ENCODE assay signal across 8 cellular contexts in the genomic region with DNA sequence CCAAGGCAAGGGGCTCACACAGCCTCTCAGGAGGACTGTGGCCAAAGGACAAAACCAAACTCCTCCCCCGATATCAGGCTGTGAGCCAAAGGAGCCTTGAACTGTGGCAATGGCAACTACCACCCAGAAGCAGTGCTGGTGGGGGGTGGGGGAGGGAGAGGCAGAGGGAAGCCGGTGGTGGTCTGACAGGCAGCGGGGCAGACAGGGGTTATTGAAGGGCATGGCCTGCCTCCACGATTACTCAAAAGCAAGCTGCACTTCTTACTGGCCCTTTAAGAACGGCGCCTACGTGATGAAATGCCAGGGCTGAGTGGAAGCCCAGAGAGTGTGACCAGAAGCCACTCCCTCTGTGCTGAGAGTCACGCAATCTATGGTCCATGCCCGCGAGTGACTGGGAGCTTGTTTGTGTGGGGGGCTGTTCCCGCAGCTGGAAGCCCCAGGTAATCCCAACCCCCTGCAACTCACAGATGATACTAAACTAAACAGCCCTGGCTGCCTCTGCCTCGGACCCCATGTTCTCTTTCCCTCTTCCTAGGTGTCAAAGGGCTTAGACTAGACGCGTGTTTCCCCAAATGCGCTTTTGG.
DNase-seq lines count a peak whose midpoint lies in the region; ATAC-seq and TF ChIP-seq lines count a peak whose summit lies in the region.

No MANE protein-coding gene starts in this region.

- no peaks in the 10 kb centered on the region for H4K20me1 ChIP-seq in hepatocyte (ENCODE audit: insufficient read depth, poor library complexity, severe bottlenecking)

- no peaks in the 10 kb centered on the region for H3K9me2 ChIP-seq in hepatocyte (replicated peaks; ENCODE audit: insufficient read depth)

- H3K9me3 ChIP-seq in hepatocyte (ENCODE audit: low read depth), result no peaks in the 10 kb centered on the region
- no peaks in the 10 kb centered on the region for H3K9me3 ChIP-seq in thyroid gland

- H3K4me1 ChIP-seq in hepatocyte (ENCODE audit: insufficient read depth) (no peaks in the 10 kb centered on the region), thyroid gland (peaks cover 4 to 5% of the 10 kb centered on the region in 2 donors)

- WGBS in hepatocyte (ENCODE audit: low lambda C conversion rate, missing lambda C conversion rate), result 34% methylated on average over 15 of the region's 15 CpGs
- WGBS in thyroid gland, 2 donors, result 33 to 59% methylated on average over 14 to 15 of the region's 15 CpGs

- no peaks in the 10 kb centered on the region for H3K79me2 ChIP-seq in hepatocyte

- H3K27ac ChIP-seq in hepatocyte, result no peak overlapping the region
- H3K27ac ChIP-seq in thyroid gland, result peak overlapping the region in 1 of 3 donors; percentile 53

- DNase-seq in GM03348 (ENCODE audit: low spot score) (peak; percentile 36), RPMI7951 (ENCODE audit: low read depth) (peak; percentile 61), hepatocyte (ENCODE audit: low spot score) (peak; percentile 66), thyroid gland (peak; percentile 82 to 88), epidermal melanocyte (ENCODE audit: insufficient read length, low spot score) (no peak)
- no peak for DNase-seq in stimulated activated CD4-positive, alpha-beta T cell treated with anti-CD3 and anti-CD28 coated beads, Interleukin-15, amount 100 ng/mL, for 24 hours
- no peak for DNase-seq in stimulated activated CD4-positive, alpha-beta T cell treated with anti-CD3 and anti-CD28 coated beads, Interleukin-2, amount 100 ng/mL, for 24 hours

- H3K27me3 ChIP-seq in hepatocyte (no peaks in the 10 kb centered on the region), thyroid gland (no peaks in the 10 kb centered on the region)

- intact Hi-C loops in thyroid gland (cut with DNase I), result no loop called here

- H3K4me3 ChIP-seq in hepatocyte (no peak overlapping the region), thyroid gland (replicated peaks in 1 of 3) (no peak overlapping the region)

- TF ChIP-seq CTCF in hepatocyte (IDR thresholded peaks at IDR 0.05; ENCODE audit: poor library complexity) (no peak), thyroid gland (IDR thresholded peaks at IDR 0.05) (no peak)

- peak; percentile 76 for ATAC-seq in HG02759 (IDR thresholded peaks at IDR 0.05; ENCODE audit: unreplicated experiment)

- H3K36me3 ChIP-seq in hepatocyte (replicated peaks; ENCODE audit: insufficient read depth, low read depth), result no peaks in the 10 kb centered on the region
- H3K36me3 ChIP-seq in thyroid gland, result no peaks in the 10 kb centered on the region

- H3K4me2 ChIP-seq in hepatocyte, result peak overlapping the region; percentile 64

- no peak for TF ChIP-seq POLR2A in thyroid gland (IDR thresholded peaks at IDR 0.05)

- H2AFZ ChIP-seq in hepatocyte, result peak overlapping the region; percentile 42

Comparison
In these comparisons a context has a peak if more than half of its experiments do, and no peak if none do; other contexts are left out.
1. DNase-seq: peak in GM03348 (single experiment), RPMI7951 (single experiment), hepatocyte (single experiment) and thyroid gland (2 of 2); none in epidermal melanocyte (single experiment), stimulated activated CD4-positive, alpha-beta T cell treated with anti-CD3 and anti-CD28 coated beads, Interleukin-15, amount 100 ng/mL, for 24 hours (single experiment) and stimulated activated CD4-positive, alpha-beta T cell treated with anti-CD3 and anti-CD28 coated beads, Interleukin-2, amount 100 ng/mL, for 24 hours (0 of 2).